ENCODE assay signal across 1 cellular context in genomic region chr18:12476955-12477354, GRCh38.
TF ChIP-seq lines count a peak whose summit lies in the region.

No MANE protein-coding gene starts in this region.

TF ChIP-seq in GM23338, 12 proteins besides CTCF, POLR2A, EP300 and RAD21 (continued from another document):
- TF ChIP-seq ZNF462 (CRISPR knock-in tag; IDR thresholded peaks at IDR 0.05) (no peak), EZH2phosphoT487 (IDR thresholded peaks at IDR 0.05; ENCODE audit: unreplicated experiment) (no peak), REST (IDR thresholded peaks at IDR 0.05; ENCODE audit: unreplicated experiment) (no peak), STAT1 (IDR thresholded peaks at IDR 0.05; ENCODE audit: unreplicated experiment) (no peak), JUNB (IDR thresholded peaks at IDR 0.05; ENCODE audit: unreplicated experiment) (no peak), POLR2AphosphoS5 (IDR thresholded peaks at IDR 0.05; ENCODE audit: low read depth) (no peak), ETS1 (IDR thresholded peaks at IDR 0.05) (no peak), ZNF331 (CRISPR knock-in tag; IDR thresholded peaks at IDR 0.05; ENCODE audit: low read depth) (no peak), EZH2 (IDR thresholded peaks at IDR 0.05; ENCODE audit: low read depth, unreplicated experiment) (no peak)
